ENCODE assay signal across 14 cellular contexts in the genomic region with DNA sequence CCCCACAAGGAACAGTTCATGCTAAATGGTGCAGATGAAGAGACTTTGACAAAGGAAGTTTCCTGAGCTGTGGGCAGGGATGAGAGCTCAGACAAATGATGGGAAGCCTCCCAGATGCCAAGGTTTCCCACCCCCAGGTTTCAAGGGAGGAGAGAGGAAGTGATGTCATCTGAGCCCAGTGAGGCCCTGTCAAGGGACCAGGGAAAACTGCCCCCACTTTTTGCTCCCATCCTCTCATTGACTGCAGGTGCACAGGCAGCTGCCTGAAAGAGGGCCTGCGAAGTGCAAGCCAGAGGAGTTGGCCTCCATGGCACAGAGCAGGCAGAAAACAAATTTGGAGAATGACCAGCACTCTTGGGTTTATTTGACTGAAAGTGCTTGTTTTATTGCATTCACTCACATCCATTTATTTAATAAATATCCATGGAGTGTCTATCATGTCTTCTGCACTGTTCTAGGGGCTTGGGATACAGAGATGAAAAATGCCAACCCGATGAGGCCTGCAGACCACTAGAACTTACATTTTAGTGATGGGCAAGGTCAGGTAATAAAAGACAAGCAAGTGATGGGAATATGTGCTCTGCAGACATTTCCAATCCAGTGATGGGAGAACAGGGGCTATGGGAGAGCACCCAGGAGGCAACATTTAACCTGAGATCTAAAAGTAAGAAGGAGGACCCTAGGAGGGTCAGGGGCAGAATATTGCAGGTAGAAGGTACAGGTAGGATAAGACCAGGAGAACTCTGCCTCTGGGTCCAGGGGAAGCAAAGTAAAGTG.
"Had no signal": no experiment of that assay in that cellular context is flagged by ENCODE, and none has a peak within 500 bp of the region (broad histone marks: within the 10 kb centered on the region; RNA-seq: fewer than 3 reads in every experiment).

No MANE protein-coding gene starts in this region.

- H3K27ac ChIP-seq: ovary, sigmoid colon, spleen had no signal

- H3K4me1 ChIP-seq: sigmoid colon had no signal

- H3K27ac Mint-ChIP-seq: activated B cell treated with CpG ODN at 0.5 μM for 24 hours; activated T-helper 1 cell treated with anti-CD3 and anti-CD28 coated beads, Interleukin-12 subunit alpha, Interleukin-12 subunit beta, Interleukin-2, Interleukin-4 antibody, amounts not matched to agents 30 ng/mL and 10 ng/mL and 1 ng/mL, durations not matched to agents 14 hours and 24 hours and 36 hours; mesothelial cell of epicardium had no signal

- H3K36me3 Mint-ChIP-seq: mesothelial cell of epicardium had no signal

- DNase-seq: activated B cell treated with CpG ODN at 0.5 μM for 24 hours; activated CD4-positive, alpha-beta T cell treated with anti-CD3 and anti-CD28 coated beads, Interleukin-2, amount 50 U/mL, for 1 hour; anterior cingulate cortex; erythroblast; left colon; ovary; sigmoid colon; spleen; stimulated activated CD4-positive, alpha-beta T cell treated with anti-CD3 and anti-CD28 coated beads, Interleukin-1b, Interleukin-23, amount 100 ng/mL, for 48 hours; T-helper 2 cell had no signal

- H3K9me3 Mint-ChIP-seq: activated B cell treated with CpG ODN at 0.5 μM for 24 hours; activated T-helper 1 cell treated with anti-CD3 and anti-CD28 coated beads, Interleukin-12 subunit alpha, Interleukin-12 subunit beta, Interleukin-2, Interleukin-4 antibody, amounts not matched to agents 30 ng/mL and 10 ng/mL and 1 ng/mL, durations not matched to agents 14 hours and 24 hours and 36 hours; neural crest cell had no signal

- H3K9me3 ChIP-seq: ovary, sigmoid colon, spleen had no signal

- H3K4me3 ChIP-seq: lung, ovary, sigmoid colon, spleen had no signal

- H3K4me3 Mint-ChIP-seq: activated B cell treated with CpG ODN at 0.5 μM for 24 hours; activated T-helper 1 cell treated with anti-CD3 and anti-CD28 coated beads, Interleukin-12 subunit alpha, Interleukin-12 subunit beta, Interleukin-2, Interleukin-4 antibody, amounts not matched to agents 30 ng/mL and 10 ng/mL and 1 ng/mL, durations not matched to agents 14 hours and 24 hours and 36 hours; mesothelial cell of epicardium; neural crest cell had no signal

- ATAC-seq: left colon had no signal

- H3K27me3 ChIP-seq: ovary, sigmoid colon had no signal

- H3K36me3 ChIP-seq: ovary, sigmoid colon, spleen had no signal
